ENCODE assay signal across 1 cellular context in the genomic region with DNA sequence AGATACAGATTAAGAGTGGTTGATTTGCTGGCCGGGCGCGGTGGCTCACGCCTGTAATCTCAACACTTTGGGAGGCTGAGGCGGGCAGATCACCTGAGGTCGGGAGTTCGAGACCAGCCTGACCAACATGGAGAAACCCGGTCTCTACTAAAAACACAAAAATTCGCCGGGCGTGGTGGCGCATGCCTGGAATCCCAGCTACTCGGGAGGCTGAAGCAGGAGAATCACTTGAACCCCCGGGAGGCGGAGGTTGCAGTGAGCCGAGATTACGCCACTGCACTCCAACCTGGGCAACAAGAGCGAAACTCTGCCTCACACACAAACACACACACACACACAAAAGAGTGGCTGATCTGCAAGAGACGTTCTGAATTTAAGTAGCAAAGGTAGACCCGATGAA. TPM values are rescaled to one million over a fixed set of nuclear protein-coding genes. Genes with fewer than 3 reads are reported as not detected.
"Had no signal": no experiment of that assay in that cellular context is flagged by ENCODE, and none has a peak within 500 bp of the region (broad histone marks: within the 10 kb centered on the region; RNA-seq: fewer than 3 reads in every experiment).

No MANE protein-coding gene starts in this region.

RNA-seq across cellular contexts. Expression of gene SMIM27, which starts 3.9 kb away (rescaled TPM):
- total RNA-seq: vagina had no signal
